1 cellular context compared by ENCODE assay signal in the genomic region with DNA sequence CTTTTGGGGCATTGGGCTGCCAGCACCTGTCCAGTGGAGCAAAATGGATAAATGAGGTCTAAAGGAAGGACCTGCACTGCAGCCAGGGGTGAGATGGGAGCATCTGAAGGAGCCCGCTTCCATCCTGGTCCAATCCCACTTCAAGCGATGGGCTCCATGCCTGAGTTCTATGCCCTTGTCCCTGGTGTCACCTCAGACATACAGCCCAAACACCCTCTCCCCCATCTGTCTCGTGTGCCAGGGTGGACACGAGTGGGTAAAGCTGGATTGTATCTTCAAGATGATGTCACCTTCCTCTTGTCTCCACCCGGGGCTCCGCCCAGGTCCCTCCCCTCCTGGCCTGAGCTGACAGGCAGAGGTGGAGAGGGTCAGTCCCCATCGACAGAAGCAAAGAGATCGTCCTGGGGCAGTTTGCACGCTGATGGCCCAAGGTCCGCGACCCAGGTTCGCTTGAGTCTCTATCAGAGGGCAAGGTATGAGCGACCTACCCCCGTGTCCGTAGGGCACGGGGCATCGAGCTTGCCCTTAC.
TF ChIP-seq lines count a peak whose summit lies in the region.

No MANE protein-coding gene starts in this region.

TF ChIP-seq in HepG2, 621 proteins besides CTCF, POLR2A, EP300 and RAD21 (continued from another document and continues in another):
- TF ChIP-seq, protein P1, sequence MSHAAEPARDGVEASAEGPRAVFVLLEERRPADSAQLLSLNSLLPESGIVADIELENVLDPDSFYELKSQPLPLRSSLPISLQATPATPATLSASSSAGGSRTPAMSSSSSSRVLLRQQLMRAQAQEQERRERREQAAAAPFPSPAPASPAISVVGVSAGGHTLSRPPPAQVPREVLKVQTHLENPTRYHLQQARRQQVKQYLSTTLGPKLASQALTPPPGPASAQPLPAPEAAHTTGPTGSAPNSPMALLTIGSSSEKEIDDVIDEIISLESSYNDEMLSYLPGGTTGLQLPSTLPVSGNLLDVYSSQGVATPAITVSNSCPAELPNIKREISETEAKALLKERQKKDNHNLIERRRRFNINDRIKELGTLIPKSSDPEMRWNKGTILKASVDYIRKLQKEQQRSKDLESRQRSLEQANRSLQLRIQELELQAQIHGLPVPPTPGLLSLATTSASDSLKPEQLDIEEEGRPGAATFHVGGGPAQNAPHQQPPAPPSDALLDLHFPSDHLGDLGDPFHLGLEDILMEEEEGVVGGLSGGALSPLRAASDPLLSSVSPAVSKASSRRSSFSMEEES (CRISPR knock-in tag; IDR thresholded peaks at IDR 0.05), result no peak
- TF ChIP-seq HDAC1 (CRISPR knock-in tag; IDR thresholded peaks at IDR 0.05), result no peak
- no peak for TF ChIP-seq ZNF841 (CRISPR knock-in tag; IDR thresholded peaks at IDR 0.05; ENCODE audit: borderline replicate concordance)
- no peak for TF ChIP-seq ZSCAN12 (CRISPR knock-in tag; IDR thresholded peaks at IDR 0.05)
- 0 out of 2 replicates have a peak, but pooled peaks have one; percentile 14 for TF ChIP-seq TOPORS (CRISPR knock-in tag; IDR thresholded peaks at IDR 0.05)
- no peak for TF ChIP-seq ZNF317 (CRISPR knock-in tag; IDR thresholded peaks at IDR 0.05)
- TF ChIP-seq SP1 (IDR thresholded peaks at IDR 0.05), result no peak
- TF ChIP-seq SP1 (CRISPR knock-in tag; IDR thresholded peaks at IDR 0.05), result no peak; the same call in 1 of the 2 replicates
- TF ChIP-seq ZNF264 (CRISPR knock-in tag; IDR thresholded peaks at IDR 0.05), result no peak
- no peak for TF ChIP-seq ZFP36L2 (CRISPR knock-in tag; IDR thresholded peaks at IDR 0.05)
- TF ChIP-seq PPARG (CRISPR knock-in tag; conservative IDR thresholded peaks at IDR 0.05), result no peak
- TF ChIP-seq RBM39 (IDR thresholded peaks at IDR 0.05; ENCODE audit: low read depth, low read length, poor library complexity, severe bottlenecking), result no peak
- no peak for TF ChIP-seq POLR2AphosphoS5 (IDR thresholded peaks at IDR 0.05; ENCODE audit: low read depth, low read length)
- TF ChIP-seq, protein P2, sequence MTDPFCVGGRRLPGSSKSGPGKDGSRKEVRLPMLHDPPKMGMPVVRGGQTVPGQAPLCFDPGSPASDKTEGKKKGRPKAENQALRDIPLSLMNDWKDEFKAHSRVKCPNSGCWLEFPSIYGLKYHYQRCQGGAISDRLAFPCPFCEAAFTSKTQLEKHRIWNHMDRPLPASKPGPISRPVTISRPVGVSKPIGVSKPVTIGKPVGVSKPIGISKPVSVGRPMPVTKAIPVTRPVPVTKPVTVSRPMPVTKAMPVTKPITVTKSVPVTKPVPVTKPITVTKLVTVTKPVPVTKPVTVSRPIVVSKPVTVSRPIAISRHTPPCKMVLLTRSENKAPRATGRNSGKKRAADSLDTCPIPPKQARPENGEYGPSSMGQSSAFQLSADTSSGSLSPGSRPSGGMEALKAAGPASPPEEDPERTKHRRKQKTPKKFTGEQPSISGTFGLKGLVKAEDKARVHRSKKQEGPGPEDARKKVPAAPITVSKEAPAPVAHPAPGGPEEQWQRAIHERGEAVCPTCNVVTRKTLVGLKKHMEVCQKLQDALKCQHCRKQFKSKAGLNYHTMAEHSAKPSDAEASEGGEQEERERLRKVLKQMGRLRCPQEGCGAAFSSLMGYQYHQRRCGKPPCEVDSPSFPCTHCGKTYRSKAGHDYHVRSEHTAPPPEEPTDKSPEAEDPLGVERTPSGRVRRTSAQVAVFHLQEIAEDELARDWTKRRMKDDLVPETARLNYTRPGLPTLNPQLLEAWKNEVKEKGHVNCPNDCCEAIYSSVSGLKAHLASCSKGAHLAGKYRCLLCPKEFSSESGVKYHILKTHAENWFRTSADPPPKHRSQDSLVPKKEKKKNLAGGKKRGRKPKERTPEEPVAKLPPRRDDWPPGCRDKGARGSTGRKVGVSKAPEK (CRISPR knock-in tag; IDR thresholded peaks at IDR 0.05; ENCODE audit: borderline replicate concordance), result peak; percentile 89; the same call in 1 of the 2 replicates
- TF ChIP-seq ARID4A (CRISPR knock-in tag; IDR thresholded peaks at IDR 0.05; ENCODE audit: borderline replicate concordance), result no peak
- TF ChIP-seq SIX4 (CRISPR knock-in tag; IDR thresholded peaks at IDR 0.05), result no peak
- no peak for TF ChIP-seq DMTF1 (CRISPR knock-in tag; IDR thresholded peaks at IDR 0.05)
- no peak for TF ChIP-seq MEIS2 (CRISPR knock-in tag; IDR thresholded peaks at IDR 0.05)
- no peak for TF ChIP-seq ZNF713 (CRISPR knock-in tag; IDR thresholded peaks at IDR 0.05)
- TF ChIP-seq ZNF7 (CRISPR knock-in tag; IDR thresholded peaks at IDR 0.05), result no peak
- TF ChIP-seq ZNF891 (CRISPR knock-in tag; IDR thresholded peaks at IDR 0.05), result 0 out of 2 replicates have a peak, but pooled peaks have one; percentile 47
- TF ChIP-seq ZGPAT (CRISPR knock-in tag; IDR thresholded peaks at IDR 0.05), result no peak
- no peak for TF ChIP-seq ZNF639 (CRISPR knock-in tag; conservative IDR thresholded peaks at IDR 0.05)
- TF ChIP-seq, protein P3, sequence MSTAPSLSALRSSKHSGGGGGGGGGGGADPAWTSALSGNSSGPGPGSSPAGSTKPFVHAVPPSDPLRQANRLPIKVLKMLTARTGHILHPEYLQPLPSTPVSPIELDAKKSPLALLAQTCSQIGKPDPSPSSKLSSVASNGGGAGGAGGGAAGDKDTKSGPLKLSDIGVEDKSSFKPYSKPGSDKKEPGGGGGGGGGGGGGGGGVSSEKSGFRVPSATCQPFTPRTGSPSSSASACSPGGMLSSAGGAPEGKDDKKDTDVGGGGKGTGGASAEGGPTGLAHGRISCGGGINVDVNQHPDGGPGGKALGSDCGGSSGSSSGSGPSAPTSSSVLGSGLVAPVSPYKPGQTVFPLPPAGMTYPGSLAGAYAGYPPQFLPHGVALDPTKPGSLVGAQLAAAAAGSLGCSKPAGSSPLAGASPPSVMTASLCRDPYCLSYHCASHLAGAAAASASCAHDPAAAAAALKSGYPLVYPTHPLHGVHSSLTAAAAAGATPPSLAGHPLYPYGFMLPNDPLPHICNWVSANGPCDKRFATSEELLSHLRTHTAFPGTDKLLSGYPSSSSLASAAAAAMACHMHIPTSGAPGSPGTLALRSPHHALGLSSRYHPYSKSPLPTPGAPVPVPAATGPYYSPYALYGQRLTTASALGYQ (CRISPR knock-in tag; IDR thresholded peaks at IDR 0.05), result no peak
- no peak for TF ChIP-seq SMARCC2 (IDR thresholded peaks at IDR 0.05)
- TF ChIP-seq TCF12 (IDR thresholded peaks at IDR 0.05), result no peak
- no peak for TF ChIP-seq TCF12 (CRISPR knock-in tag; IDR thresholded peaks at IDR 0.05)
- TF ChIP-seq CCAR2 (optimal IDR thresholded peaks at IDR 0.05; ENCODE audit: low read depth, low read length), result no peak
- no peak for TF ChIP-seq ZNF557 (CRISPR knock-in tag; IDR thresholded peaks at IDR 0.05)
- 0 out of 2 replicates have a peak, but pooled peaks have one; percentile 73 for TF ChIP-seq ATF5 (CRISPR knock-in tag; IDR thresholded peaks at IDR 0.05; ENCODE audit: low read depth)
- TF ChIP-seq AHR (CRISPR knock-in tag; IDR thresholded peaks at IDR 0.05), result 0 out of 2 replicates have a peak, but pooled peaks have one; percentile 2
- TF ChIP-seq HNRNPK (IDR thresholded peaks at IDR 0.05; ENCODE audit: low read depth, low read length, poor library complexity, severe bottlenecking), result no peak
- TF ChIP-seq CREB1 (IDR thresholded peaks at IDR 0.05), result no peak
- no peak for TF ChIP-seq CREB1 (CRISPR knock-in tag; IDR thresholded peaks at IDR 0.05)
- no peak for TF ChIP-seq ZNF773 (CRISPR knock-in tag; IDR thresholded peaks at IDR 0.05; ENCODE audit: borderline replicate concordance)
- TF ChIP-seq SRSF9 (IDR thresholded peaks at IDR 0.05; ENCODE audit: borderline replicate concordance, insufficient read depth, low read depth, low read length, poor library complexity, severe bottlenecking), result no peak
- TF ChIP-seq ZNF589 (CRISPR knock-in tag; conservative IDR thresholded peaks at IDR 0.05), result no peak
- TF ChIP-seq ZNF432 (CRISPR knock-in tag; IDR thresholded peaks at IDR 0.05; ENCODE audit: borderline replicate concordance), result no peak
- no peak for TF ChIP-seq ZNF839 (CRISPR knock-in tag; IDR thresholded peaks at IDR 0.05; ENCODE audit: borderline replicate concordance)
- TF ChIP-seq, protein P4, sequence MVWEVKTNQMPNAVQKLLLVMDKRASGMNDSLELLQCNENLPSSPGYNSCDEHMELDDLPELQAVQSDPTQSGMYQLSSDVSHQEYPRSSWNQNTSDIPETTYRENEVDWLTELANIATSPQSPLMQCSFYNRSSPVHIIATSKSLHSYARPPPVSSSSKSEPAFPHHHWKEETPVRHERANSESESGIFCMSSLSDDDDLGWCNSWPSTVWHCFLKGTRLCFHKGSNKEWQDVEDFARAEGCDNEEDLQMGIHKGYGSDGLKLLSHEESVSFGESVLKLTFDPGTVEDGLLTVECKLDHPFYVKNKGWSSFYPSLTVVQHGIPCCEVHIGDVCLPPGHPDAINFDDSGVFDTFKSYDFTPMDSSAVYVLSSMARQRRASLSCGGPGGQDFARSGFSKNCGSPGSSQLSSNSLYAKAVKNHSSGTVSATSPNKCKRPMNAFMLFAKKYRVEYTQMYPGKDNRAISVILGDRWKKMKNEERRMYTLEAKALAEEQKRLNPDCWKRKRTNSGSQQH (CRISPR knock-in tag; IDR thresholded peaks at IDR 0.05; ENCODE audit: low read depth), result no peak
- TF ChIP-seq ZFP41 (CRISPR knock-in tag; IDR thresholded peaks at IDR 0.05; ENCODE audit: borderline replicate concordance), result no peak
- no peak for TF ChIP-seq PTBP1 (IDR thresholded peaks at IDR 0.05; ENCODE audit: low read depth, low read length, poor library complexity, severe bottlenecking)
- TF ChIP-seq ZNF225 (CRISPR knock-in tag; IDR thresholded peaks at IDR 0.05), result no peak
- TF ChIP-seq CCDC6 (CRISPR knock-in tag; IDR thresholded peaks at IDR 0.05), result no peak
- no peak for TF ChIP-seq FOXK1 (CRISPR knock-in tag; IDR thresholded peaks at IDR 0.05; ENCODE audit: borderline replicate concordance, low read depth)
- no peak for TF ChIP-seq ZNF431 (CRISPR knock-in tag; IDR thresholded peaks at IDR 0.05; ENCODE audit: borderline replicate concordance, low read depth)
- TF ChIP-seq CENPX (CRISPR knock-in tag; IDR thresholded peaks at IDR 0.05), result no peak
- TF ChIP-seq SNAPC2 (CRISPR knock-in tag; IDR thresholded peaks at IDR 0.05), result no peak
